Comparison of ENCODE assay signal across 8 cellular contexts in genomic region chr6:158853072-158853871, GRCh38. TPM values are rescaled to one million over a fixed set of nuclear protein-coding genes. Genes with fewer than 3 reads are reported as not detected.
DNase-seq lines count a peak whose midpoint lies in the region; ATAC-seq and TF ChIP-seq lines count a peak whose summit lies in the region.

No MANE protein-coding gene starts in this region.

- 52 to 66% (median 59%) methylated on average over 13 of the region's 13 CpGs for WGBS in adrenal gland, 4 donors

- DNase-seq in Caco-2 (peak; percentile 95 to 98), HK-2 (ENCODE audit: unreplicated experiment) (peak; percentile 93), SW 1271 (lab: John Stamatoyannopoulos, UW) (peak; percentile 86 to 92), adrenal gland (peak; percentile 43 to 78 (median 74)), D341Med (ENCODE audit: low spot score) (no peak)
- peak; percentile 85 to 88 for DNase-seq in stimulated activated CD4-positive, alpha-beta T cell treated with anti-CD3 and anti-CD28 coated beads, Interleukin-2, amount 100 ng/mL, for 24 hours

- H3K4me3 Mint-ChIP-seq in Caco-2 (ENCODE audit: unreplicated experiment): no peak overlapping the region

- no peak overlapping the region for H3K27ac ChIP-seq in adrenal gland

- H3K9me3 Mint-ChIP-seq in Caco-2 (ENCODE audit: unreplicated experiment): no peaks in the 10 kb centered on the region

- CTCF ChIA-PET in Caco-2 (lab: Charles Lee): interaction anchor here (0.6 to 2.2 kb wide), 2 partner anchors 16 to 109 kb away, joined by 4 to 9 read pairs; no protein-coding TSS in a partner anchor

- peak; percentile 86 for ATAC-seq in GM21360 (IDR thresholded peaks at IDR 0.05; ENCODE audit: unreplicated experiment)

- H3K9me3 ChIP-seq in Caco-2 (peaks cover under 1% of the 10 kb centered on the region; the same call in 1 of the 2 replicates), adrenal gland (replicated peaks in 1 of 3) (no peaks in the 10 kb centered on the region), iPS-18c (ENCODE audit: control insufficient read depth, insufficient read depth, low read length) (no peaks in the 10 kb centered on the region)

- peak overlapping the region; percentile 21 for H3K4me3 ChIP-seq in Caco-2 (ENCODE audit: low read depth, low read length)
- H3K4me3 ChIP-seq in adrenal gland: peak overlapping the region in 1 of 4 donors; percentile 26
- peak overlapping the region; percentile 10; the same call in 1 of the 2 replicates for H3K4me3 ChIP-seq in iPS-18c (ENCODE audit: insufficient read depth, low read depth, low read length)

- H3K4me1 Mint-ChIP-seq in Caco-2 (ENCODE audit: low read depth, unreplicated experiment): peaks cover 27% of the 10 kb centered on the region

- TF ChIP-seq CTCF in Caco-2 (IDR thresholded peaks at IDR 0.05; ENCODE audit: insufficient read depth in 1 of 2, low read depth in 1 of 2, low read length in 1 of 2, severe bottlenecking in 1 of 2, unreplicated experiment in 1 of 2) (no peak), adrenal gland (IDR thresholded peaks at IDR 0.05) (no peak)

- intact Hi-C loops in Caco-2 (cut with micrococcal nuclease; ENCODE audit: unreplicated experiment): loop anchor here (1.0 kb wide), 4 partner anchors 10 to 41 kb away; no protein-coding TSS in a partner anchor
- intact Hi-C loops in adrenal gland (cut with DNase I): no loop called here

- H3K27me3 ChIP-seq in Caco-2 (replicated peaks; ENCODE audit: control insufficient read depth, insufficient read depth, low read length) (no peaks in the 10 kb centered on the region), adrenal gland (no peaks in the 10 kb centered on the region)

- peaks cover 14% of the 10 kb centered on the region for H3K36me3 Mint-ChIP-seq in Caco-2 (ENCODE audit: insufficient read depth, unreplicated experiment)

- H3K27me3 Mint-ChIP-seq in Caco-2 (ENCODE audit: insufficient read depth, unreplicated experiment): no peaks in the 10 kb centered on the region

- no peak for TF ChIP-seq POLR2A in adrenal gland (IDR thresholded peaks at IDR 0.05)

- POLR2A ChIA-PET in Caco-2 (lab: Charles Lee): interaction anchor here (0.6 to 4.4 kb wide), 9 partner anchors 10 to 202 kb away, joined by 3 to 55 read pairs (median 4); partner anchors contain the start of gene EZR

- H3K4me1 ChIP-seq in Caco-2: peaks cover 64% of the 10 kb centered on the region
- H3K4me1 ChIP-seq in adrenal gland (replicated peaks in 1 of 2): peaks cover 12 to 23% of the 10 kb centered on the region in 2 donors

- H3K36me3 ChIP-seq in Caco-2 (ENCODE audit: control insufficient read depth, insufficient read depth, low read length) (no peaks in the 10 kb centered on the region), adrenal gland (replicated peaks in 1 of 2) (no peaks in the 10 kb centered on the region)

- H3K27ac Mint-ChIP-seq in Caco-2 (ENCODE audit: unreplicated experiment): no peak overlapping the region

- no TSS peak for BruUV-seq in Caco-2 (replicated peaks; lab: Mats Ljungman, UMichigan)

RNA-seq across cellular contexts. Expression of gene EZR, which starts 34.1 kb away (rescaled TPM):
- 282 and 290 TPM in 2 replicates for total RNA-seq in Caco-2 (2022)
- 100 to 1,000 TPM; 215 to 476 (median 409) TPM for total RNA-seq in adrenal gland
- polyA plus RNA-seq in adrenal gland: 100 to 1,000 TPM in 2 of 3 donors, 10 to 100 TPM in 1; 80.3 to 355 (median 132) TPM
